ENCODE assay signal across 21 cellular contexts in the genomic region with DNA sequence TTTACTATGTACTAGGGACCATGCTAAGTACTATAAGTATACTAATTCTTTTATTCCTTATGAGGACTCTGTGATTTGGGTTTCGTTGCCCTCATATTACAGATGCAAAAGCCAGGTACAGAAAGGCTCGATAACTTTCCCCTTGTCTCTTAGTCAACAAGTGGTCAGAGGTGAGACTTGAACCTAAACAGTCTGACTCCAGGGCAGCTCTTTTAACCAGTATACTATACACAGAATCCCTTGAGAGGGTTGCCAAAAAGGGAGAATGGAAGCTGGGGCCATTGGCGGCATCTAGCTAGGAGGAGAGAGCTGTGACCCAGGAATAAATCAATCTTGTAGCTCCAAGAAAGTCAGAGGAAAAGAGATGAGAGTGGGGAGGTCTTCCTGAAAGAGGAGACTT.
A peak's percentile ranks its signal among the peaks of the same experiment; 100 is the strongest.
DNase-seq lines count a peak whose midpoint lies in the region; ATAC-seq, FAIRE-seq and TF ChIP-seq lines count a peak whose summit lies in the region.
"Had no signal": no experiment of that assay in that cellular context is flagged by ENCODE, and none has a peak within 500 bp of the region (broad histone marks: within the 10 kb centered on the region; RNA-seq: fewer than 3 reads in every experiment).

No MANE protein-coding gene starts in this region.

- H3K9ac ChIP-seq in H1 (replicated peaks in 1 of 4; ENCODE audit: extremely low read depth in 1 of 4, low read depth in 3 of 4, low read length in 3 of 4): no peak overlapping the region

- H4K8ac ChIP-seq in H1 (ENCODE audit: extremely low read depth, insufficient read depth, low read length): no peak overlapping the region

- H4K91ac ChIP-seq in H1 (replicated peaks; ENCODE audit: insufficient read length, low read length): no peak overlapping the region

- H3K9me3 ChIP-seq in H1 (ENCODE audit: insufficient read depth in 2 of 2, low read depth in 1 of 2, low read length in 1 of 2) (no peaks in the 10 kb centered on the region), psoas muscle (no peaks in the 10 kb centered on the region), SJCRH30 (replicated peaks) (no peaks in the 10 kb centered on the region)
- H3K9me3 ChIP-seq: BE2C had no signal

- no peak overlapping the region for H3K14ac ChIP-seq in H1 (ENCODE audit: insufficient read length)

- H3K27ac ChIP-seq in H1 (ENCODE audit: low read depth, low read length): no peak overlapping the region
- H3K27ac ChIP-seq in psoas muscle: peak overlapping the region; percentile 84
- H3K27ac ChIP-seq in SJCRH30: no peak overlapping the region
- H3K27ac ChIP-seq: 22Rv1 had no signal

- H3K27ac Mint-ChIP-seq in activated CD4-positive, alpha-beta T cell treated with anti-CD3 and anti-CD28 coated beads, Interleukin-2, amount 10 ng/mL, durations not matched to agents 24 days and 14 days: no peak overlapping the region
- H3K27ac Mint-ChIP-seq: CD4-positive, alpha-beta T cell had no signal

- DNase-seq in DMS 273 (lab: John Stamatoyannopoulos, UW; ENCODE audit: unreplicated experiment): peak; percentile 3
- DNase-seq in DMS 273 treated with DMSO at 0.1 percent for 48 hours (lab: John Stamatoyannopoulos, UW): no peak
- peak; percentile 26 for DNase-seq in M059J (ENCODE audit: low read depth)
- no peak for DNase-seq in H1 (ENCODE audit: low read depth in 1 of 2, low spot score in 2 of 2)
- no peak for DNase-seq in psoas muscle
- DNase-seq in activated CD4-positive, alpha-beta T cell treated with anti-CD3 and anti-CD28 coated beads, Interleukin-2, amount 10 ng/mL, durations not matched to agents 24 days and 14 days: no peak
- DNase-seq in SJCRH30: no peak
- no peak for DNase-seq in frontal cortex (ENCODE audit: low spot score in 2 of 2)
- DNase-seq: BE2C; CD4-positive, alpha-beta T cell; DMS79; GDM1; KG1; NCI-H1048; NCI-H146; NCI-H2081; NCI-H510A treated with DMSO at 0.1 percent for 48 hours had no signal

- H3K27me3 ChIP-seq in H1 (replicated peaks in 1 of 4; ENCODE audit: control insufficient read depth in 3 of 4, extremely low read depth in 1 of 4, insufficient read depth in 3 of 4, low read length in 3 of 4) (no peaks in the 10 kb centered on the region), psoas muscle (ENCODE audit: insufficient read depth in 3 of 3, low read length in 2 of 3) (no peaks in the 10 kb centered on the region), SJCRH30 (no peaks in the 10 kb centered on the region)
- H3K27me3 ChIP-seq: BE2C had no signal

- POLR2A ChIA-PET in H1 (lab: Charles Lee; ENCODE audit: partially characterized antibody): no interaction called here

- H3K36me3 ChIP-seq in H1 (ENCODE audit: control insufficient read depth in 2 of 4, insufficient read depth in 4 of 4, low read length in 3 of 4): no peaks in the 10 kb centered on the region
- peaks cover 0 to 10% of the 10 kb centered on the region in 2 donors for H3K36me3 ChIP-seq in psoas muscle (ENCODE audit: insufficient read depth in 1 of 2, low read depth in 1 of 2)
- no peaks in the 10 kb centered on the region for H3K36me3 ChIP-seq in SJCRH30
- H3K36me3 ChIP-seq: BE2C had no signal

- intact Hi-C loops in psoas muscle (cut with DNase I): loop anchor here (5.0 to 10.0 kb wide), 3 partner anchors 55 to 138 kb away; no protein-coding TSS in a partner anchor
- intact Hi-C loops in activated CD4-positive, alpha-beta T cell treated with anti-CD3 and anti-CD28 coated beads, Interleukin-2, amount 10 ng/mL, durations not matched to agents 24 days and 14 days (cut with micrococcal nuclease): no loop called here

- H3K4ac ChIP-seq in H1 (replicated peaks; ENCODE audit: insufficient read length, low read depth, low read length): no peak overlapping the region

- no peak for TF ChIP-seq RAD21 in H1 (IDR thresholded peaks at IDR 0.05 in 1 of 2, conservative IDR thresholded peaks at IDR 0.05 in 1 of 2; ENCODE audit: low read depth in 2 of 2, low read length in 2 of 2)

- H2BK15ac ChIP-seq in H1 (ENCODE audit: low read length): no peak overlapping the region

- H3K36me3 Mint-ChIP-seq in activated CD4-positive, alpha-beta T cell treated with anti-CD3 and anti-CD28 coated beads, Interleukin-2, amount 10 ng/mL, durations not matched to agents 24 days and 14 days (ENCODE audit: low read depth): no peaks in the 10 kb centered on the region

- no peak for FAIRE-seq in H1 (lab: Jason Lieb, UNC)
- no peak for FAIRE-seq in frontal cortex (lab: Jason Lieb, UNC)
- FAIRE-seq: GM12878, GM18507 had no signal

- no peak overlapping the region for H3K56ac ChIP-seq in H1 (replicated peaks; ENCODE audit: insufficient read length, low read depth, low read length)

- no peak overlapping the region for H2BK5ac ChIP-seq in H1 (ENCODE audit: low read depth, low read length)

- no peak overlapping the region for H3K23ac ChIP-seq in H1 (ENCODE audit: insufficient read length)

- CTCF ChIA-PET in H1 (lab: Charles Lee; ENCODE audit: partially characterized antibody): interaction anchor here (0.5 to 12.1 kb wide), 7 partner anchors 18 to 550 kb away, joined by 3 to 138 read pairs (median 3); no protein-coding TSS in a partner anchor

- no peak overlapping the region; the same call in 1 of the 2 replicates for H3K18ac ChIP-seq in H1 (ENCODE audit: extremely low read depth, low read length)

- WGBS in H1 (ENCODE audit: extremely low coverage in 1 of 2, insufficient coverage in 1 of 2, insufficient read length in 1 of 2, insufficient replicate concordance in 2 of 2, low coverage in 1 of 2, low lambda C conversion rate in 2 of 2, missing lambda C conversion rate in 1 of 2), 2 experiments: 94% methylated on average over 3 of the region's 3 CpGs; no CpG with 5 or more reads in 1 of the 2 experiments
- 94 to 98% (median 97%) methylated on average over 3 of the region's 3 CpGs for WGBS in psoas muscle, 3 donors

- H4K20me1 ChIP-seq in H1 (replicated peaks in 1 of 2; ENCODE audit: control insufficient read depth in 1 of 2, insufficient read depth in 2 of 2, low read length in 2 of 2): no peaks in the 10 kb centered on the region

- no peak overlapping the region for H4K5ac ChIP-seq in H1 (ENCODE audit: insufficient read length, low read depth, low read length)

- TF ChIP-seq EP300 in H1 (IDR thresholded peaks at IDR 0.05; ENCODE audit: borderline replicate concordance in 1 of 2, low read depth in 2 of 2, low read length in 2 of 2): no peak

- TF ChIP-seq CTCF in H1 (IDR thresholded peaks at IDR 0.05; ENCODE audit: control extremely low read depth in 1 of 3, insufficient read depth in 1 of 3, low read depth in 1 of 3, low read length in 3 of 3) (no peak), psoas muscle (IDR thresholded peaks at IDR 0.05) (no peak)

- ATAC-seq in psoas muscle: no peak
- ATAC-seq: GM12878, Right ventricle myocardium inferior had no signal

- no peak overlapping the region for H2AK5ac ChIP-seq in H1 (ENCODE audit: low read depth, low read length)

- H3K9me3 Mint-ChIP-seq in activated CD4-positive, alpha-beta T cell treated with anti-CD3 and anti-CD28 coated beads, Interleukin-2, amount 10 ng/mL, durations not matched to agents 24 days and 14 days: no peaks in the 10 kb centered on the region
- H3K9me3 Mint-ChIP-seq: CD4-positive, alpha-beta T cell had no signal

- H3K4me3 Mint-ChIP-seq in activated CD4-positive, alpha-beta T cell treated with anti-CD3 and anti-CD28 coated beads, Interleukin-2, amount 10 ng/mL, durations not matched to agents 24 days and 14 days: no peak overlapping the region
- H3K4me3 Mint-ChIP-seq: CD4-positive, alpha-beta T cell had no signal

- no peaks in the 10 kb centered on the region for H3K4me1 Mint-ChIP-seq in activated CD4-positive, alpha-beta T cell treated with anti-CD3 and anti-CD28 coated beads, Interleukin-2, amount 10 ng/mL, durations not matched to agents 24 days and 14 days

- no peak overlapping the region for H2BK20ac ChIP-seq in H1 (ENCODE audit: low read length)

- H3K4me3 ChIP-seq in H1 (ENCODE audit: extremely low read depth in 1 of 4, insufficient read depth in 2 of 4, low read depth in 3 of 4, low read length in 4 of 4) (no peak overlapping the region), psoas muscle (no peak overlapping the region), SJCRH30 (no peak overlapping the region)
- H3K4me3 ChIP-seq: GM12878 had no signal

- H2BK12ac ChIP-seq in H1 (ENCODE audit: low read depth, low read length): no peak overlapping the region

- no peaks in the 10 kb centered on the region; the same call in 1 of the 2 replicates for H3K23me2 ChIP-seq in H1 (ENCODE audit: low read depth, low read length)

- H3K79me2 ChIP-seq in H1 (ENCODE audit: control insufficient read depth in 1 of 2, insufficient read depth in 2 of 2, low read length in 2 of 2): no peaks in the 10 kb centered on the region

- H2BK120ac ChIP-seq in H1 (replicated peaks; ENCODE audit: low read depth, low read length): no peak overlapping the region

- H2AFZ ChIP-seq in H1 (ENCODE audit: low read length): no peak overlapping the region

- no peak overlapping the region for H3K4me2 ChIP-seq in H1 (ENCODE audit: insufficient read depth in 1 of 2, low read depth in 2 of 2, low read length in 2 of 2)

- no peaks in the 10 kb centered on the region for H3K79me1 ChIP-seq in H1 (ENCODE audit: low read depth, low read length)

- TF ChIP-seq POLR2A in H1 (IDR thresholded peaks at IDR 0.05; ENCODE audit: control extremely low read depth in 1 of 2, low read depth in 2 of 2, low read length in 2 of 2): no peak

- no peaks in the 10 kb centered on the region for H3K27me3 Mint-ChIP-seq in activated CD4-positive, alpha-beta T cell treated with anti-CD3 and anti-CD28 coated beads, Interleukin-2, amount 10 ng/mL, durations not matched to agents 24 days and 14 days

- H3K4me1 ChIP-seq in H1 (replicated peaks in 1 of 4; ENCODE audit: control insufficient read depth in 3 of 4, insufficient read depth in 4 of 4, low read length in 3 of 4) (no peaks in the 10 kb centered on the region; a peak in 1 of 7 replicates), psoas muscle (peaks cover 22% of the 10 kb centered on the region), SJCRH30 (peaks cover 28% of the 10 kb centered on the region)
- H3K4me1 ChIP-seq: BE2C had no signal

TF ChIP-seq in H1, 55 proteins besides CTCF, POLR2A, EP300 and RAD21:
- TF ChIP-seq TBP (IDR thresholded peaks at IDR 0.05; ENCODE audit: low read depth, low read length): peak; percentile 90
- TF ChIP-seq HDAC6 (IDR thresholded peaks at IDR 0.05; ENCODE audit: low read depth, low read length): no peak

Comparison
In these comparisons a context has a peak if more than half of its experiments do, and no peak if none do; other contexts are left out.
1. DNase-seq: peak in DMS 273 (single experiment) and M059J (single experiment); none in DMS 273 treated with DMSO at 0.1 percent for 48 hours (single experiment), H1 (0 of 2), psoas muscle (0 of 2), activated CD4-positive, alpha-beta T cell treated with anti-CD3 and anti-CD28 coated beads, Interleukin-2, amount 10 ng/mL, durations not matched to agents 24 days and 14 days (single experiment), SJCRH30 (0 of 2) and frontal cortex (0 of 2).